24 cellular contexts compared by ENCODE assay signal in the genomic region with DNA sequence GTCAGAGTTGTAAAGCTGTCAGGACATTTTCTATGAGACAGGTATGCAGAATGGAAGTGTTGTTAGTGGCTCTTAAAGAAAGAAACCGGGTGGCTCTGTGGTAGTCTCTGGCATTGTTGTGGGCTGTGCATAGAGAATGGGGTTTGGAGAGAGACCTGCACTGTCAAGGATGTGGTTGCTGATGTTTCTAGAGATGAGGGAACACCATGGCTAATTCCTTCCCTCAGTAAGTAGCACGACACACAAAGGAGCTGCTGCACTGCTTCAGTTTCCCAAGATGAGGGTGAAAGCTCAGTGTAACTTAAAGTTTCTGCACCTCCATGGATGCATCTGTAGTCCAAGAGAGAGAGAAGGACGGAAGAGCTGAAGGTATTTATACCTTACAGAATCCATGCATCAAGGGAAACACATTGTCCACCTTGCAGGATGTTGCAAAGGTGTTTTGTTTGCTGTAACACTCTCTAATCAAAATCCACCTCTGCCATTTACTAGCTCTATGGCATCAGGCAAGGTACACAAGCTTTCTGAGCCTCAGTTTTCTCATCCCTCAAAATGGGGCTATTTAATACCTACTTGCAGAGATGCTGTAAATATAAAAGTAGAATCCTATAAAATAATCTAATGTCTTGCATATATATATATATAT. TPM values are rescaled to one million over a fixed set of nuclear protein-coding genes. Genes with fewer than 3 reads are reported as not detected.
A peak's percentile ranks its signal among the peaks of the same experiment; 100 is the strongest.
DNase-seq lines count a peak whose midpoint lies in the region; ATAC-seq and TF ChIP-seq lines count a peak whose summit lies in the region.
"Had no signal": no experiment of that assay in that cellular context is flagged by ENCODE, and none has a peak within 500 bp of the region (broad histone marks: within the 10 kb centered on the region; RNA-seq: fewer than 3 reads in every experiment).

No MANE protein-coding gene starts in this region.

- H3K79me2 ChIP-seq in HCT116 (ENCODE audit: insufficient read depth, low read length), result no peaks in the 10 kb centered on the region
- H3K79me2 ChIP-seq in Karpas-422 (ENCODE audit: low read length), result no peaks in the 10 kb centered on the region

- DNase-seq in activated CD4-positive, alpha-beta T cell treated with anti-CD3 and anti-CD28 coated beads for 36 hours, result peak; percentile 24
- no peak for DNase-seq in activated CD4-positive, alpha-beta T cell treated with anti-CD3 and anti-CD28 coated beads, Interleukin-2, amount 50 U/mL, for 1 hour
- DNase-seq in HCT116 (ENCODE audit: low read depth, low spot score) (no peak), mucosa of descending colon (no peak), Karpas-422 (no peak), chondrocyte (ENCODE audit: low spot score) (no peak)
- peak; percentile 33 for DNase-seq in activated CD8-positive, alpha-beta T cell treated with anti-CD3 and anti-CD28 coated beads for 36 hours
- no peak for DNase-seq in NK-92 treated with Interleukin-12 subunit alpha and Interleukin-12 subunit beta, amount 100 ng/mL, for 24 hours (lab: John Stamatoyannopoulos, UW)
- DNase-seq: activated CD4-positive, alpha-beta T cell treated with anti-CD3 and anti-CD28 coated beads for 4 hours; esophagus squamous epithelium; H7; KBM-7; NCI-H1105; NCI-H2107; NCI-H526 treated with DMSO at 0.1 percent for 48 hours; spleen; stimulated activated naive B cell treated with anti-CD40 and anti-IgM and Interleukin-4, amounts not matched to agents 10 μg/mL and 1 μg/mL and 100 μg/mL, for 72 hours; transverse colon had no signal

- no peak for TF ChIP-seq CTCF in HCT116 (IDR thresholded peaks at IDR 0.05 in 2 of 3, conservative IDR thresholded peaks at IDR 0.05 in 1 of 3; ENCODE audit: borderline replicate concordance in 1 of 3, insufficient read depth in 1 of 3, low read depth in 2 of 3, low read length in 2 of 3)
- TF ChIP-seq CTCF in activated CD8-positive, alpha-beta T cell treated with anti-CD3 and anti-CD28 coated beads for 36 hours (IDR thresholded peaks at IDR 0.05), result no peak
- no peak for TF ChIP-seq CTCF in mucosa of descending colon (IDR thresholded peaks at IDR 0.05)
- no peak for TF ChIP-seq CTCF in chondrocyte (IDR thresholded peaks at IDR 0.05)

- no peak for TF ChIP-seq POLR2A in HCT116 (IDR thresholded peaks at IDR 0.05; ENCODE audit: borderline replicate concordance, extremely low read depth, insufficient read depth, insufficient read length)

- POLR2A ChIA-PET in activated CD4-positive, alpha-beta T cell treated with anti-CD3 and anti-CD28 coated beads for 36 hours (lab: Charles Lee), result interaction anchor here (0.6 to 1.2 kb wide), 2 partner anchors 72 to 668 kb away, joined by 3 read pairs; no protein-coding TSS in a partner anchor
- POLR2A ChIA-PET in HCT116 (lab: Charles Lee), result interaction anchor here (1.7 to 2.0 kb wide), 2 partner anchors 10 to 15 kb away, joined by 5 to 6 read pairs; no protein-coding TSS in a partner anchor
- POLR2A ChIA-PET in activated CD8-positive, alpha-beta T cell treated with anti-CD3 and anti-CD28 coated beads for 36 hours (lab: Charles Lee), result no interaction called here

- H3K4me1 ChIP-seq in HCT116 (ENCODE audit: control insufficient read depth in 1 of 2, insufficient read depth in 2 of 2, low read length in 2 of 2) (peaks cover 4 to 44% of the 10 kb centered on the region in 2 experiments; a peak in 3 of 4 replicates), mucosa of descending colon (ENCODE audit: low read depth) (no peaks in the 10 kb centered on the region), Karpas-422 (ENCODE audit: low read length) (no peaks in the 10 kb centered on the region)
- H3K4me1 ChIP-seq: transverse colon had no signal

- H3K27ac ChIP-seq in HCT116 (ENCODE audit: low read depth, low read length), result no peak overlapping the region
- no peak overlapping the region for H3K27ac ChIP-seq in Karpas-422 (ENCODE audit: low read length)
- H3K27ac ChIP-seq: 22Rv1, esophagus squamous epithelium, neural progenitor cell, SK-N-MC, transverse colon had no signal

- H3K4me3 Mint-ChIP-seq in activated CD4-positive, alpha-beta T cell treated with anti-CD3 and anti-CD28 coated beads for 36 hours, result no peak overlapping the region
- H3K4me3 Mint-ChIP-seq in activated CD8-positive, alpha-beta T cell treated with anti-CD3 and anti-CD28 coated beads for 36 hours, result no peak overlapping the region
- no peak overlapping the region for H3K4me3 Mint-ChIP-seq in chondrocyte (ENCODE audit: unreplicated experiment)
- H3K4me3 Mint-ChIP-seq: memory B cell; neural progenitor cell; stimulated activated naive B cell treated with anti-CD40 and anti-IgM and Interleukin-4, amounts not matched to agents 10 μg/mL and 1 μg/mL and 100 μg/mL, for 72 hours had no signal

- H3K36me3 Mint-ChIP-seq in activated CD4-positive, alpha-beta T cell treated with anti-CD3 and anti-CD28 coated beads for 36 hours (ENCODE audit: low read depth), result no peaks in the 10 kb centered on the region
- no peaks in the 10 kb centered on the region for H3K36me3 Mint-ChIP-seq in activated CD8-positive, alpha-beta T cell treated with anti-CD3 and anti-CD28 coated beads for 36 hours (ENCODE audit: low read depth)
- H3K36me3 Mint-ChIP-seq in chondrocyte (ENCODE audit: low read depth), result no peaks in the 10 kb centered on the region
- H3K36me3 Mint-ChIP-seq: neural progenitor cell had no signal

- peak; percentile 86 for ATAC-seq in activated CD4-positive, alpha-beta T cell treated with anti-CD3 and anti-CD28 coated beads for 36 hours
- ATAC-seq in HCT116 (peak; percentile 37; the same call in 1 of the 2 replicates), mucosa of descending colon (peak; percentile 62)
- peak; percentile 60 for ATAC-seq in activated CD8-positive, alpha-beta T cell treated with anti-CD3 and anti-CD28 coated beads for 36 hours
- ATAC-seq: stimulated activated naive B cell treated with anti-CD40 and anti-IgM and Interleukin-4, amounts not matched to agents 10 μg/mL and 1 μg/mL and 100 μg/mL, for 72 hours had no signal

- RAD21 ChIA-PET in HCT116 (lab: Charles Lee; ENCODE audit: low non-redundant PET in 1 of 2, low total read pairs in 2 of 2, uncharacterized antibody in 2 of 2, unreplicated experiment in 2 of 2), result no interaction called here

- H3K9me2 ChIP-seq in HCT116 (ENCODE audit: insufficient read depth), result no peaks in the 10 kb centered on the region
- H3K9me2 ChIP-seq in Karpas-422 (replicated peaks; ENCODE audit: insufficient read depth, low read length), result no peaks in the 10 kb centered on the region

- H3K4me1 Mint-ChIP-seq in activated CD4-positive, alpha-beta T cell treated with anti-CD3 and anti-CD28 coated beads for 36 hours, result peaks cover 48% of the 10 kb centered on the region
- peaks cover 31% of the 10 kb centered on the region for H3K4me1 Mint-ChIP-seq in activated CD8-positive, alpha-beta T cell treated with anti-CD3 and anti-CD28 coated beads for 36 hours (ENCODE audit: low read depth)
- H3K4me1 Mint-ChIP-seq in chondrocyte (ENCODE audit: low read depth), result peaks cover 8% of the 10 kb centered on the region

- H3K9ac ChIP-seq in HCT116 (ENCODE audit: low read length) (no peak overlapping the region), Karpas-422 (ENCODE audit: low read length) (no peak overlapping the region)
- H3K9ac ChIP-seq: neural progenitor cell had no signal

- CTCF ChIA-PET in activated CD4-positive, alpha-beta T cell treated with anti-CD3 and anti-CD28 coated beads for 36 hours (lab: Charles Lee), result interaction anchor here (0.8 to 2.4 kb wide), 5 partner anchors 10 to 168 kb away, joined by 3 to 10 read pairs (median 4); no protein-coding TSS in a partner anchor
- CTCF ChIA-PET in HCT116 (lab: Charles Lee), result interaction anchor here (1.0 kb wide), 1 partner anchor 106 kb away, joined by 4 read pairs; no protein-coding TSS in a partner anchor
- CTCF ChIA-PET in activated CD8-positive, alpha-beta T cell treated with anti-CD3 and anti-CD28 coated beads for 36 hours (lab: Charles Lee), result interaction anchor here (1.6 kb wide), 1 partner anchor 168 kb away, joined by 8 read pairs; no protein-coding TSS in a partner anchor

- no TSS peak for BruUV-seq in HCT116 (replicated peaks; lab: Mats Ljungman, UMichigan)

- H3K36me3 ChIP-seq in HCT116 (ENCODE audit: control insufficient read depth in 1 of 2, insufficient read depth in 2 of 2, low read length in 2 of 2), result no peaks in the 10 kb centered on the region
- no peaks in the 10 kb centered on the region for H3K36me3 ChIP-seq in mucosa of descending colon (ENCODE audit: low read depth)
- H3K36me3 ChIP-seq in Karpas-422 (ENCODE audit: insufficient read depth, low read length), result no peaks in the 10 kb centered on the region
- H3K36me3 ChIP-seq: esophagus squamous epithelium, neural progenitor cell, spleen, transverse colon had no signal

- H3K4me2 ChIP-seq in HCT116 (ENCODE audit: low read length) (peak overlapping the region; percentile 66), Karpas-422 (ENCODE audit: low read depth, low read length, poor library complexity, severe bottlenecking) (no peak overlapping the region)
- H3K4me2 ChIP-seq: neural progenitor cell had no signal

- H3K9me3 ChIP-seq in HCT116 (ENCODE audit: control insufficient read depth in 1 of 2, insufficient read depth in 1 of 2, low read depth in 1 of 2, low read length in 2 of 2) (no peaks in the 10 kb centered on the region), mucosa of descending colon (no peaks in the 10 kb centered on the region), Karpas-422 (ENCODE audit: low read length) (no peaks in the 10 kb centered on the region)
- H3K9me3 ChIP-seq: esophagus squamous epithelium, transverse colon had no signal

- H2AFZ ChIP-seq in HCT116 (ENCODE audit: low read depth, low read length, poor library complexity, severe bottlenecking) (no peak overlapping the region), Karpas-422 (ENCODE audit: low read length) (no peak overlapping the region)
- H2AFZ ChIP-seq: neural progenitor cell had no signal

- H3K27me3 ChIP-seq in HCT116 (ENCODE audit: insufficient read depth, low read length) (no peaks in the 10 kb centered on the region), Karpas-422 (ENCODE audit: low read length) (no peaks in the 10 kb centered on the region)
- H3K27me3 ChIP-seq: neural progenitor cell, spleen, transverse colon had no signal

- H3K27ac Mint-ChIP-seq in activated CD4-positive, alpha-beta T cell treated with anti-CD3 and anti-CD28 coated beads for 36 hours, result peak overlapping the region; percentile 22
- no peak overlapping the region for H3K27ac Mint-ChIP-seq in activated CD8-positive, alpha-beta T cell treated with anti-CD3 and anti-CD28 coated beads for 36 hours
- H3K27ac Mint-ChIP-seq in chondrocyte (ENCODE audit: unreplicated experiment), result no peak overlapping the region
- H3K27ac Mint-ChIP-seq: memory B cell; neural progenitor cell; stimulated activated naive B cell treated with anti-CD40 and anti-IgM and Interleukin-4, amounts not matched to agents 10 μg/mL and 1 μg/mL and 100 μg/mL, for 72 hours had no signal

- no peaks in the 10 kb centered on the region for H4K20me1 ChIP-seq in HCT116 (ENCODE audit: insufficient read depth)
- H4K20me1 ChIP-seq in Karpas-422 (ENCODE audit: insufficient read depth, low read depth, low read length), result no peaks in the 10 kb centered on the region

- intact Hi-C loops in activated CD4-positive, alpha-beta T cell treated with anti-CD3 and anti-CD28 coated beads for 36 hours (cut with DNase I, micrococcal nuclease), result no loop called here
- intact Hi-C loops in HCT116 (cut with micrococcal nuclease) (no loop called here), mucosa of descending colon (cut with DNase I, micrococcal nuclease) (no loop called here)
- intact Hi-C loops in activated CD8-positive, alpha-beta T cell treated with anti-CD3 and anti-CD28 coated beads for 36 hours (cut with micrococcal nuclease), result no loop called here

- H3K27me3 Mint-ChIP-seq in activated CD4-positive, alpha-beta T cell treated with anti-CD3 and anti-CD28 coated beads for 36 hours, result no peaks in the 10 kb centered on the region
- no peaks in the 10 kb centered on the region for H3K27me3 Mint-ChIP-seq in activated CD8-positive, alpha-beta T cell treated with anti-CD3 and anti-CD28 coated beads for 36 hours
- no peaks in the 10 kb centered on the region for H3K27me3 Mint-ChIP-seq in chondrocyte (ENCODE audit: low read depth)

- no peak for TF ChIP-seq RAD21 in HCT116 (IDR thresholded peaks at IDR 0.05; ENCODE audit: low read depth)

- H3K4me3 ChIP-seq in HCT116 (replicated peaks in 1 of 2; ENCODE audit: low read depth in 1 of 2, low read length in 2 of 2), result no peak overlapping the region
- H3K4me3 ChIP-seq in mucosa of descending colon, result no peak overlapping the region
- H3K4me3 ChIP-seq in Karpas-422 (ENCODE audit: low read length), result no peak overlapping the region
- H3K4me3 ChIP-seq: esophagus squamous epithelium, neural progenitor cell, SK-N-MC, spleen, transverse colon had no signal

- peaks cover 5% of the 10 kb centered on the region for H3K9me3 Mint-ChIP-seq in activated CD4-positive, alpha-beta T cell treated with anti-CD3 and anti-CD28 coated beads for 36 hours (ENCODE audit: low read depth)
- peaks cover 5% of the 10 kb centered on the region for H3K9me3 Mint-ChIP-seq in activated CD8-positive, alpha-beta T cell treated with anti-CD3 and anti-CD28 coated beads for 36 hours
- H3K9me3 Mint-ChIP-seq in chondrocyte (ENCODE audit: low read depth), result peaks cover 11% of the 10 kb centered on the region

RNA-seq across cellular contexts. Expression of a gene that starts 21.8 kb away (rescaled TPM):
- total RNA-seq in activated CD4-positive, alpha-beta T cell treated with anti-CD3 and anti-CD28 coated beads for 36 hours, result under 1 TPM; 0.26 to 0.41 TPM
- total RNA-seq in HCT116 (2021; ENCODE audit: unreplicated experiment) (0.17 TPM), mucosa of descending colon (10 to 100 TPM; 43.6 to 85.5 (median 64.2) TPM), chondrocyte (0.10 TPM in 1 of 3 replicates, not detected in the others)
- 0.21 and 0.31 TPM in 2 replicates for polyA plus RNA-seq in HCT116 (2012)
- total RNA-seq in activated CD8-positive, alpha-beta T cell treated with anti-CD3 and anti-CD28 coated beads for 36 hours, result 1 to 10 TPM in 1 of 2 experiments, under 1 TPM in 1; 0.96 to 1.4 TPM
- total RNA-seq in Karpas-422 (2014; rRNA removed; shearing (Covaris generic); ENCODE audit: low replicate concordance), result not detected in 2 replicates
- total RNA-seq: pulmonary artery endothelial cell had no signal
- polyA plus RNA-seq: BJ had no signal

Comparison
In these comparisons a context has a peak if more than half of its experiments do, and no peak if none do; other contexts are left out.
1. DNase-seq: peak in activated CD4-positive, alpha-beta T cell treated with anti-CD3 and anti-CD28 coated beads for 36 hours (single experiment) and activated CD8-positive, alpha-beta T cell treated with anti-CD3 and anti-CD28 coated beads for 36 hours (single experiment); none in activated CD4-positive, alpha-beta T cell treated with anti-CD3 and anti-CD28 coated beads, Interleukin-2, amount 50 U/mL, for 1 hour (single experiment), HCT116 (single experiment), mucosa of descending colon (0 of 3), Karpas-422 (single experiment), NK-92 treated with Interleukin-12 subunit alpha and Interleukin-12 subunit beta, amount 100 ng/mL, for 24 hours (single experiment) and chondrocyte (single experiment).
2. RNA of a gene that starts 21.8 kb away (total RNA-seq): 43.6 to 85.5 TPM in mucosa of descending colon; 0.96 to 1.4 TPM in activated CD8-positive, alpha-beta T cell treated with anti-CD3 and anti-CD28 coated beads for 36 hours, 0.26 to 0.41 TPM in activated CD4-positive, alpha-beta T cell treated with anti-CD3 and anti-CD28 coated beads for 36 hours, 0.17 TPM in HCT116 (single experiment), 0.10 TPM in chondrocyte and not detected in Karpas-422; every median in the first group is over 10 times any median in the second.
3. Peak in every context shown above with its lines, with median percentiles within 50 percentile points of each other: ATAC-seq.